Comparison of ENCODE assay signal across 9 cellular contexts in the genomic region with DNA sequence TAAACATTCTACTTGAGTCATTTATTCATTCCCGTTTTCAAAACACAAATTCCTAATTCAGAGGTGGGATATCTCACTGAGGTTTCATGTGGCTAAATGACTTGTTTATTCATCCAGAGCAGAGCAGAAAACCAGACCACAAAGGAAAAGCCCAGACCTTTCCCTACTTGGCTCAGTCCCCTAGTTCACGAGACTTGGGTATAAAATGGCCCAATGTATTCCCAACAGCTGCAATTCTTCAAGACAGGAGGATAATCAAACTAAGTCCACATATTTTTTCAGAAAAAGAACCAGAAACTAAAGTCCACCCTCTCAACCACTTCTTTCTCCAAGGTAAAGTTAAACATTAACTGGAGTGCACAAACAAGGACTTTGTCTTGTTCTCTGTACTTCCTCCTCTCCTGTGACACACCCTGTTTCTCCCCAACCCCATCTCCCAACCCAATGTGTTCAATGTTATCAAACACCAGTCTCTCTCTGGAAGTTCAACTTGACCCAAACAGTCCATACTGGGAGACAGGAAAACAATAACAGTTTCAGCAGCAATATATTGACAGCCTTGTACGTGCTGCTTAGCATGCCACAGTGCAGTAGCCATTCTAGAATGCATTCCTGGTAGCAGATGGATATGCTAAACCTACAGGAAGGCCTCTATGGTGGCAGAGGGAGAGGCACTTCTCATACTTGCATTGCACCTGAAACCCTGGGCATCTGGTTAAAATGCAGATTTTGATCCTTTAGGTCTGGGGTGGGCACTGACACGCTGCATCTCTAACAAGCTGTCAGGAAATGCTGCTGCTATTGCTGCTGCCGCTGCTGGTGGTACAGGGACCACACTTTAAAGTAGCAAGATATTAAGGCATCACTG.
A peak's percentile ranks its signal among the peaks of the same experiment; 100 is the strongest.
DNase-seq lines count a peak whose midpoint lies in the region; ATAC-seq and TF ChIP-seq lines count a peak whose summit lies in the region.
"Had no signal": no experiment of that assay in that cellular context is flagged by ENCODE, and none has a peak within 500 bp of the region (broad histone marks: within the 10 kb centered on the region; RNA-seq: fewer than 3 reads in every experiment).

No MANE protein-coding gene starts in this region.

- H3K27me3 ChIP-seq in H7 (ENCODE audit: control insufficient read depth, insufficient read depth, low read length): no peaks in the 10 kb centered on the region

- no peaks in the 10 kb centered on the region for H3K27me3 Mint-ChIP-seq in type B pancreatic cell

- DNase-seq in fibroblast of peridontal ligament (ENCODE audit: extremely low read depth) (peak; percentile 18), type B pancreatic cell (ENCODE audit: extremely low spot score, unreplicated experiment) (no peak), H7 (no peak), iPS-NIHi11 (ENCODE audit: low spot score) (no peak), MV-4-11 (lab: John Stamatoyannopoulos, UW) (no peak)
- DNase-seq: naive thymus-derived CD8-positive, alpha-beta T cell had no signal

- no peaks in the 10 kb centered on the region for H3K9me3 Mint-ChIP-seq in type B pancreatic cell

- peak overlapping the region; percentile 61 for H3K4me3 Mint-ChIP-seq in type B pancreatic cell
- H3K4me3 Mint-ChIP-seq: naive thymus-derived CD8-positive, alpha-beta T cell had no signal

- peaks cover 19% of the 10 kb centered on the region for H3K4me1 Mint-ChIP-seq in type B pancreatic cell (ENCODE audit: unreplicated experiment)
- H3K4me1 Mint-ChIP-seq: naive thymus-derived CD8-positive, alpha-beta T cell had no signal

- no peak for TF ChIP-seq CTCF in type B pancreatic cell (conservative IDR thresholded peaks at IDR 0.05)

- no peaks in the 10 kb centered on the region for H3K36me3 Mint-ChIP-seq in type B pancreatic cell

- ATAC-seq in GM19468 (IDR thresholded peaks at IDR 0.05; ENCODE audit: extremely low read depth, unreplicated experiment): peak; percentile 42
- ATAC-seq in HG03571 (IDR thresholded peaks at IDR 0.05; ENCODE audit: unreplicated experiment): peak; percentile 87
- ATAC-seq: naive thymus-derived CD8-positive, alpha-beta T cell; Panc1 had no signal

- no peak overlapping the region for H3K4me3 ChIP-seq in H7 (ENCODE audit: insufficient read depth, low read depth, low read length)

- H3K36me3 ChIP-seq in H7 (replicated peaks; ENCODE audit: control insufficient read depth, insufficient read depth, low read length): no peaks in the 10 kb centered on the region

- peak overlapping the region; percentile 73 for H3K27ac Mint-ChIP-seq in type B pancreatic cell
